Comparison of ENCODE assay signal across 1 cellular context in the genomic region with DNA sequence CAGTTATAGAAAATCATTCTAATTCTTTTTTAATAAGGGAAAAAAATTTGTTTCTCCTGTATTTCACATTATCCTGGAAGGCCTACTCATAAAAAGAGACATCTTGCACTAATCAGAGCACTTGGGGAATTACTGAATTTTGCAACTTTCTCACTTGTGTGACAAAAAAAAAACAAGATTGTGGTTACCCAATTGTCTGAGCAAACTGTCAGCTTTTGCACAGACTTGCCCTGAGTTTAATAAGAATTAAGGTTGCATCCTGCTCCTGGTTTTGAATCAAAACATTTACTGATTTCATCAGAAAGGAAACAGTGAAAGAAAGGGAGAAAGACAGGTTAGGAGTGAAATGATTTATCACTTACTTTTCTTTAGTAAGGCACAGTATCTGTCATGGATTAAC.
TF ChIP-seq lines count a peak whose summit lies in the region.

No MANE protein-coding gene starts in this region.

TF ChIP-seq in SK-N-SH treated with all-trans-retinoic acid at 6 μM for 48 hours, 23 proteins besides CTCF, POLR2A, EP300 and RAD21 (continued from another document):
- TF ChIP-seq, protein P1, sequence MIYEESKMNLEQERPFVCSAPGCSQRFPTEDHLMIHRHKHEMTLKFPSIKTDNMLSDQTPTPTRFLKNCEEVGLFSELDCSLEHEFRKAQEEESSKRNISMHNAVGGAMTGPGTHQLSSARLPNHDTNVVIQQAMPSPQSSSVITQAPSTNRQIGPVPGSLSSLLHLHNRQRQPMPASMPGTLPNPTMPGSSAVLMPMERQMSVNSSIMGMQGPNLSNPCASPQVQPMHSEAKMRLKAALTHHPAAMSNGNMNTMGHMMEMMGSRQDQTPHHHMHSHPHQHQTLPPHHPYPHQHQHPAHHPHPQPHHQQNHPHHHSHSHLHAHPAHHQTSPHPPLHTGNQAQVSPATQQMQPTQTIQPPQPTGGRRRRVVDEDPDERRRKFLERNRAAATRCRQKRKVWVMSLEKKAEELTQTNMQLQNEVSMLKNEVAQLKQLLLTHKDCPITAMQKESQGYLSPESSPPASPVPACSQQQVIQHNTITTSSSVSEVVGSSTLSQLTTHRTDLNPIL (CRISPR knock-in tag; IDR thresholded peaks at IDR 0.05; ENCODE audit: low read depth) = no peak
- TF ChIP-seq ZNF565 (CRISPR knock-in tag; conservative IDR thresholded peaks at IDR 0.05; ENCODE audit: low read depth) = no peak
- no peak for TF ChIP-seq ESRRG (CRISPR knock-in tag; IDR thresholded peaks at IDR 0.05)
- TF ChIP-seq RARB (CRISPR knock-in tag; IDR thresholded peaks at IDR 0.05) = no peak
- no peak for TF ChIP-seq ARNTL (CRISPR knock-in tag; IDR thresholded peaks at IDR 0.05; ENCODE audit: borderline replicate concordance, low read depth)
- no peak for TF ChIP-seq CSDC2 (CRISPR knock-in tag; IDR thresholded peaks at IDR 0.05)
- TF ChIP-seq ZFP30 (CRISPR knock-in tag; IDR thresholded peaks at IDR 0.05) = no peak
- no peak for TF ChIP-seq ZNF70 (CRISPR knock-in tag; IDR thresholded peaks at IDR 0.05)
- TF ChIP-seq, protein P2, sequence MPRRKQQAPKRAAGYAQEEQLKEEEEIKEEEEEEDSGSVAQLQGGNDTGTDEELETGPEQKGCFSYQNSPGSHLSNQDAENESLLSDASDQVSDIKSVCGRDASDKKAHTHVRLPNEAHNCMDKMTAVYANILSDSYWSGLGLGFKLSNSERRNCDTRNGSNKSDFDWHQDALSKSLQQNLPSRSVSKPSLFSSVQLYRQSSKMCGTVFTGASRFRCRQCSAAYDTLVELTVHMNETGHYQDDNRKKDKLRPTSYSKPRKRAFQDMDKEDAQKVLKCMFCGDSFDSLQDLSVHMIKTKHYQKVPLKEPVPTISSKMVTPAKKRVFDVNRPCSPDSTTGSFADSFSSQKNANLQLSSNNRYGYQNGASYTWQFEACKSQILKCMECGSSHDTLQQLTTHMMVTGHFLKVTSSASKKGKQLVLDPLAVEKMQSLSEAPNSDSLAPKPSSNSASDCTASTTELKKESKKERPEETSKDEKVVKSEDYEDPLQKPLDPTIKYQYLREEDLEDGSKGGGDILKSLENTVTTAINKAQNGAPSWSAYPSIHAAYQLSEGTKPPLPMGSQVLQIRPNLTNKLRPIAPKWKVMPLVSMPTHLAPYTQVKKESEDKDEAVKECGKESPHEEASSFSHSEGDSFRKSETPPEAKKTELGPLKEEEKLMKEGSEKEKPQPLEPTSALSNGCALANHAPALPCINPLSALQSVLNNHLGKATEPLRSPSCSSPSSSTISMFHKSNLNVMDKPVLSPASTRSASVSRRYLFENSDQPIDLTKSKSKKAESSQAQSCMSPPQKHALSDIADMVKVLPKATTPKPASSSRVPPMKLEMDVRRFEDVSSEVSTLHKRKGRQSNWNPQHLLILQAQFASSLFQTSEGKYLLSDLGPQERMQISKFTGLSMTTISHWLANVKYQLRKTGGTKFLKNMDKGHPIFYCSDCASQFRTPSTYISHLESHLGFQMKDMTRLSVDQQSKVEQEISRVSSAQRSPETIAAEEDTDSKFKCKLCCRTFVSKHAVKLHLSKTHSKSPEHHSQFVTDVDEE (CRISPR knock-in tag; IDR thresholded peaks at IDR 0.05) = no peak
- TF ChIP-seq ZC3H10 (CRISPR knock-in tag; IDR thresholded peaks at IDR 0.05) = no peak
- TF ChIP-seq ZFP3 (CRISPR knock-in tag; IDR thresholded peaks at IDR 0.05) = no peak
- no peak for TF ChIP-seq PPARA (CRISPR knock-in tag; IDR thresholded peaks at IDR 0.05; ENCODE audit: borderline replicate concordance)
- no peak for TF ChIP-seq ZNF8 (CRISPR knock-in tag; IDR thresholded peaks at IDR 0.05)
- no peak for TF ChIP-seq TOX (CRISPR knock-in tag; IDR thresholded peaks at IDR 0.05; ENCODE audit: borderline replicate concordance)
